Comparison of ENCODE assay signal across 11 cellular contexts in genomic region chr10:43264987-43265798, GRCh38. TPM values are rescaled to one million over a fixed set of nuclear protein-coding genes. Genes with fewer than 3 reads are reported as not detected.
DNase-seq lines count a peak whose midpoint lies in the region; ATAC-seq lines count a peak whose summit lies in the region.
"Had no signal": no experiment of that assay in that cellular context is flagged by ENCODE, and none has a peak within 500 bp of the region (broad histone marks: within the 10 kb centered on the region; RNA-seq: fewer than 3 reads in every experiment).

No MANE protein-coding gene starts in this region.

- H3K36me3 Mint-ChIP-seq in activated naive CD4-positive, alpha-beta T cell treated with anti-CD3 and anti-CD28 coated beads, Interleukin-2, amount 50 U/mL, for 24 hours = no peaks in the 10 kb centered on the region
- no peaks in the 10 kb centered on the region for H3K36me3 Mint-ChIP-seq in activated CD4-positive, alpha-beta memory T cell treated with anti-CD3 and anti-CD28 coated beads for 36 hours
- H3K36me3 Mint-ChIP-seq in immature natural killer cell = no peaks in the 10 kb centered on the region

- H3K4me3 Mint-ChIP-seq in activated naive CD4-positive, alpha-beta T cell treated with anti-CD3 and anti-CD28 coated beads, Interleukin-2, amount 50 U/mL, for 24 hours = peak overlapping the region; percentile 69
- peak overlapping the region; percentile 23 for H3K4me3 Mint-ChIP-seq in activated CD4-positive, alpha-beta memory T cell treated with anti-CD3 and anti-CD28 coated beads for 36 hours
- H3K4me3 Mint-ChIP-seq in immature natural killer cell = peak overlapping the region in 3 of 5 donors; percentile 65 to 80 (median 76)

- CTCF ChIA-PET in activated CD4-positive, alpha-beta memory T cell treated with anti-CD3 and anti-CD28 coated beads for 36 hours (lab: Charles Lee) = interaction anchor here (0.5 to 1.9 kb wide), 5 partner anchors 10 to 302 kb away, joined by 3 to 21 read pairs (median 4); no protein-coding TSS in a partner anchor

- no peak for ATAC-seq in HG02938 (IDR thresholded peaks at IDR 0.05; ENCODE audit: unreplicated experiment)

- peak overlapping the region; percentile 47 for H3K27ac ChIP-seq in temporal lobe (ENCODE audit: low read depth, low read length)
- H3K27ac ChIP-seq: BLaER1 treated with 17β-estradiol and CSF1 and Interleukin-3, amounts not matched to agents 10 nM and 100 nM; HL-60 had no signal

- H3K27me3 Mint-ChIP-seq in activated naive CD4-positive, alpha-beta T cell treated with anti-CD3 and anti-CD28 coated beads, Interleukin-2, amount 50 U/mL, for 24 hours = peaks cover 41% of the 10 kb centered on the region
- peaks cover 25% of the 10 kb centered on the region for H3K27me3 Mint-ChIP-seq in activated CD4-positive, alpha-beta memory T cell treated with anti-CD3 and anti-CD28 coated beads for 36 hours
- H3K27me3 Mint-ChIP-seq in immature natural killer cell (ENCODE audit: low read depth in 3 of 3) = peaks cover 20 to 26% (median 26%) of the 10 kb centered on the region in 3 donors

- no peaks in the 10 kb centered on the region for H3K9me3 Mint-ChIP-seq in activated naive CD4-positive, alpha-beta T cell treated with anti-CD3 and anti-CD28 coated beads, Interleukin-2, amount 50 U/mL, for 24 hours
- no peaks in the 10 kb centered on the region for H3K9me3 Mint-ChIP-seq in activated CD4-positive, alpha-beta memory T cell treated with anti-CD3 and anti-CD28 coated beads for 36 hours
- peaks cover 0 to 2% (median 0%) of the 10 kb centered on the region in 6 donors for H3K9me3 Mint-ChIP-seq in immature natural killer cell

- POLR2A ChIA-PET in activated CD4-positive, alpha-beta memory T cell treated with anti-CD3 and anti-CD28 coated beads for 36 hours (lab: Charles Lee) = no interaction called here

- peaks cover 4% of the 10 kb centered on the region for H3K4me1 Mint-ChIP-seq in activated naive CD4-positive, alpha-beta T cell treated with anti-CD3 and anti-CD28 coated beads, Interleukin-2, amount 50 U/mL, for 24 hours
- peaks cover 5% of the 10 kb centered on the region for H3K4me1 Mint-ChIP-seq in activated CD4-positive, alpha-beta memory T cell treated with anti-CD3 and anti-CD28 coated beads for 36 hours (ENCODE audit: low read depth)
- H3K4me1 Mint-ChIP-seq in immature natural killer cell = peaks cover 4 to 5% of the 10 kb centered on the region in 2 donors

- no peak for DNase-seq in activated naive CD4-positive, alpha-beta T cell treated with Interleukin-2 at 50 U/mL for 16 hours
- DNase-seq in activated CD4-positive, alpha-beta memory T cell treated with anti-CD3 and anti-CD28 coated beads for 36 hours = no peak
- no peak for DNase-seq in immature natural killer cell
- DNase-seq in NCI-H1417 treated with DMSO at 0.1 percent for 48 hours (lab: John Stamatoyannopoulos, UW) = no peak
- no peak for DNase-seq in effector CD4-positive, alpha-beta T cell
- DNase-seq: NCI-H510A treated with DMSO at 0.1 percent for 48 hours had no signal

- intact Hi-C loops in activated CD4-positive, alpha-beta memory T cell treated with anti-CD3 and anti-CD28 coated beads for 36 hours (cut with micrococcal nuclease) = loop anchor here (5.0 kb wide), 1 partner anchor 197 kb away; no protein-coding TSS in a partner anchor

- H3K27ac Mint-ChIP-seq in activated naive CD4-positive, alpha-beta T cell treated with anti-CD3 and anti-CD28 coated beads, Interleukin-2, amount 50 U/mL, for 24 hours = no peak overlapping the region
- no peak overlapping the region for H3K27ac Mint-ChIP-seq in activated CD4-positive, alpha-beta memory T cell treated with anti-CD3 and anti-CD28 coated beads for 36 hours
- no peak overlapping the region for H3K27ac Mint-ChIP-seq in immature natural killer cell

RNA-seq across cellular contexts. Expression of gene RASGEF1A, which starts 1.7 kb away (rescaled TPM):
- 1 to 10 TPM; 1.2 to 1.9 TPM for total RNA-seq in activated CD4-positive, alpha-beta memory T cell treated with anti-CD3 and anti-CD28 coated beads for 36 hours
- 10 to 100 TPM in 1 of 3 donors, 1 to 10 TPM in 2; 4.4 to 11.6 (median 5.6) TPM for polyA plus RNA-seq in immature natural killer cell
- 12.5 TPM for total RNA-seq in temporal lobe

Comparison
In these comparisons a context has a peak if more than half of its experiments do, and no peak if none do; other contexts are left out.
1. H3K4me3 Mint-ChIP-seq: peak in every context shown above with its lines; median percentile 76 in immature natural killer cell; 69 in activated naive CD4-positive, alpha-beta T cell treated with anti-CD3 and anti-CD28 coated beads, Interleukin-2, amount 50 U/mL, for 24 hours; 23 in activated CD4-positive, alpha-beta memory T cell treated with anti-CD3 and anti-CD28 coated beads for 36 hours.